23 cellular contexts compared by ENCODE assay signal in genomic region chr10:12872577-12872976, GRCh38.
"Had no signal": no experiment of that assay in that cellular context is flagged by ENCODE, and none has a peak within 500 bp of the region (broad histone marks: within the 10 kb centered on the region; RNA-seq: fewer than 3 reads in every experiment).

No MANE protein-coding gene starts in this region.

- H3K4me1 Mint-ChIP-seq: immature natural killer cell, natural killer cell had no signal

- H3K27ac Mint-ChIP-seq: immature natural killer cell; natural killer cell; progenitor cell of endocrine pancreas; stimulated activated naive CD8-positive, alpha-beta T cell treated with anti-CD3 and anti-CD28 coated beads, Interleukin-15, Interleukin-2, amounts not matched to agents 100 ng/mL and 50 ng/mL, for 24 hours; type B pancreatic cell had no signal

- ATAC-seq: heart left ventricle, left lung, lower lobe of right lung, right cardiac atrium had no signal

- H3K27ac ChIP-seq: heart left ventricle, left lung, lower lobe of right lung, suprapubic skin, tibial nerve had no signal

- H3K9me3 Mint-ChIP-seq: immature natural killer cell; naive B cell; natural killer cell; stimulated activated naive CD8-positive, alpha-beta T cell treated with anti-CD3 and anti-CD28 coated beads, Interleukin-15, Interleukin-2, amounts not matched to agents 100 ng/mL and 50 ng/mL, for 24 hours; type B pancreatic cell had no signal

- DNase-seq: heart left ventricle; hypothalamus; immature natural killer cell; kidney; left lung; lower lobe of right lung; mammary epithelial cell; mesenchymal stem cell; naive B cell; natural killer cell; ovary; retina; right cardiac atrium; stimulated activated CD4-positive, alpha-beta T cell treated with anti-CD3 and anti-CD28 coated beads, Interleukin-15, amount 100 ng/mL, for 24 hours; stimulated activated CD4-positive, alpha-beta T cell treated with anti-CD3 and anti-CD28 coated beads, Interleukin-2, amount 100 ng/mL, for 24 hours; stimulated activated CD4-positive, alpha-beta T cell treated with anti-CD3 and anti-CD28 coated beads, Interleukin-4, amount 100 ng/mL, for 1 hour; stimulated activated naive CD4-positive, alpha-beta T cell; uterus had no signal

- H3K36me3 Mint-ChIP-seq: immature natural killer cell, naive B cell, natural killer cell, type B pancreatic cell had no signal

- H3K4me3 Mint-ChIP-seq: immature natural killer cell; naive B cell; natural killer cell; stimulated activated naive CD8-positive, alpha-beta T cell treated with anti-CD3 and anti-CD28 coated beads, Interleukin-15, Interleukin-2, amounts not matched to agents 100 ng/mL and 50 ng/mL, for 24 hours; type B pancreatic cell had no signal
